ENCODE assay signal across 8 cellular contexts in genomic region chr10:6473901-6474370, GRCh38.
DNase-seq lines count a peak whose midpoint lies in the region; ATAC-seq and TF ChIP-seq lines count a peak whose summit lies in the region.

No MANE protein-coding gene starts in this region.

- TF ChIP-seq CTCF in NB4 (IDR thresholded peaks at IDR 0.05; ENCODE audit: low read depth, low read length): no peak

- peak; percentile 67 for ATAC-seq in GM21528 (IDR thresholded peaks at IDR 0.05; ENCODE audit: low FRiP score, unreplicated experiment)
- peak; percentile 86 for ATAC-seq in central memory CD8-positive, alpha-beta T cell (replicated peaks; ENCODE audit: extremely low read depth, poor library complexity, severe bottlenecking)
- peak; percentile 80 to 81 for ATAC-seq in stimulated activated naive B cell treated with anti-CD40 and anti-IgM and Interleukin-4, amounts not matched to agents 10 μg/mL and 1 μg/mL and 100 μg/mL, for 72 hours (replicated peaks)

- TF ChIP-seq POLR2A in NB4 (IDR thresholded peaks at IDR 0.05; ENCODE audit: extremely low read depth, insufficient read length): no peak

- no peaks in the 10 kb centered on the region for H3K9me3 Mint-ChIP-seq in central memory CD8-positive, alpha-beta T cell
- peaks cover 1 to 5% of the 10 kb centered on the region in 2 donors for H3K9me3 Mint-ChIP-seq in stimulated activated naive B cell treated with anti-CD40 and anti-IgM and Interleukin-4, amounts not matched to agents 10 μg/mL and 1 μg/mL and 100 μg/mL, for 72 hours

- H3K36me3 Mint-ChIP-seq in central memory CD8-positive, alpha-beta T cell (ENCODE audit: insufficient read depth): peaks cover 63% of the 10 kb centered on the region
- H3K36me3 Mint-ChIP-seq in stimulated activated naive B cell treated with anti-CD40 and anti-IgM and Interleukin-4, amounts not matched to agents 10 μg/mL and 1 μg/mL and 100 μg/mL, for 72 hours: no peaks in the 10 kb centered on the region

- H3K4me3 Mint-ChIP-seq in central memory CD8-positive, alpha-beta T cell: peak overlapping the region; percentile 84
- H3K4me3 Mint-ChIP-seq in stimulated activated naive B cell treated with anti-CD40 and anti-IgM and Interleukin-4, amounts not matched to agents 10 μg/mL and 1 μg/mL and 100 μg/mL, for 72 hours: peak overlapping the region; percentile 78 to 81

- peak overlapping the region; percentile 49 for H3K4me3 ChIP-seq in NB4 (ENCODE audit: low read depth, low read length)

- H3K27ac Mint-ChIP-seq in central memory CD8-positive, alpha-beta T cell (ENCODE audit: low read depth): peak overlapping the region; percentile 98
- peak overlapping the region; percentile 95 for H3K27ac Mint-ChIP-seq in stimulated activated naive B cell treated with anti-CD40 and anti-IgM and Interleukin-4, amounts not matched to agents 10 μg/mL and 1 μg/mL and 100 μg/mL, for 72 hours

- DNase-seq in EL (peak; percentile 10), NB4 (ENCODE audit: low read depth) (peak; percentile 82), SK-N-DZ (ENCODE audit: low spot score) (no peak), DMS79 treated with DMSO at 0.1 percent for 48 hours (lab: John Stamatoyannopoulos, UW) (no peak), amygdala (lab: John Stamatoyannopoulos, UW) (no peak)
- DNase-seq in central memory CD8-positive, alpha-beta T cell (ENCODE audit: low spot score in 2 of 2): no peak
- DNase-seq in stimulated activated naive B cell treated with anti-CD40 and anti-IgM and Interleukin-4, amounts not matched to agents 10 μg/mL and 1 μg/mL and 100 μg/mL, for 72 hours: peak; percentile 6

- H3K27me3 Mint-ChIP-seq in central memory CD8-positive, alpha-beta T cell: no peaks in the 10 kb centered on the region
- peaks cover 0 to 13% of the 10 kb centered on the region in 2 donors for H3K27me3 Mint-ChIP-seq in stimulated activated naive B cell treated with anti-CD40 and anti-IgM and Interleukin-4, amounts not matched to agents 10 μg/mL and 1 μg/mL and 100 μg/mL, for 72 hours

- peaks cover 48% of the 10 kb centered on the region for H3K4me1 Mint-ChIP-seq in central memory CD8-positive, alpha-beta T cell
- peaks cover 16 to 32% of the 10 kb centered on the region in 2 donors for H3K4me1 Mint-ChIP-seq in stimulated activated naive B cell treated with anti-CD40 and anti-IgM and Interleukin-4, amounts not matched to agents 10 μg/mL and 1 μg/mL and 100 μg/mL, for 72 hours

Comparison
In these comparisons a context has a peak if more than half of its experiments do, and no peak if none do; other contexts are left out.
1. DNase-seq: peak in EL (single experiment), NB4 (single experiment) and stimulated activated naive B cell treated with anti-CD40 and anti-IgM and Interleukin-4, amounts not matched to agents 10 μg/mL and 1 μg/mL and 100 μg/mL, for 72 hours (single experiment); none in central memory CD8-positive, alpha-beta T cell (0 of 2), SK-N-DZ (single experiment), DMS79 treated with DMSO at 0.1 percent for 48 hours (single experiment) and amygdala (0 of 56).
2. Peak in every context shown above with its lines, with median percentiles within 50 percentile points of each other: ATAC-seq.